13 cellular contexts compared by ENCODE assay signal in genomic region chr21:31667141-31667540, GRCh38. TPM values are rescaled to one million over a fixed set of nuclear protein-coding genes. Genes with fewer than 3 reads are reported as not detected.
DNase-seq lines count a peak whose midpoint lies in the region; ATAC-seq and TF ChIP-seq lines count a peak whose summit lies in the region.
"Had no signal": no experiment of that assay in that cellular context is flagged by ENCODE, and none has a peak within 500 bp of the region (broad histone marks: within the 10 kb centered on the region; RNA-seq: fewer than 3 reads in every experiment).

No MANE protein-coding gene starts in this region.

- WGBS in adrenal gland, 4 donors, result 84 to 88% (median 87%) methylated on average over 5 of the region's 5 CpGs

- H4K20me1 ChIP-seq in osteoblast (ENCODE audit: insufficient read depth, low read length), result peaks cover 7% of the 10 kb centered on the region

- peak overlapping the region; percentile 47 for H3K27ac ChIP-seq in osteoblast (ENCODE audit: low read depth, low read length)
- peak overlapping the region in 1 of 5 donors; percentile 29 for H3K27ac ChIP-seq in adrenal gland
- H3K27ac ChIP-seq: testis, WERI-Rb-1 had no signal

- intact Hi-C loops in adrenal gland (cut with DNase I), result loop anchor here in 1 of 2 donors (5.0 kb wide), 1 partner anchor 65 kb away; the partner anchor contains the start of gene SCAF4

- H3K36me3 ChIP-seq in osteoblast (ENCODE audit: insufficient read depth, low read length) (peaks cover 62% of the 10 kb centered on the region), adrenal gland (replicated peaks in 1 of 2) (peaks cover 0 to 54% of the 10 kb centered on the region in 2 donors)

- H3K4me2 ChIP-seq in osteoblast (ENCODE audit: insufficient read depth, low read length), result no peak overlapping the region

- peak overlapping the region; percentile 77 for H3K27ac Mint-ChIP-seq in activated naive CD8-positive, alpha-beta T cell treated with anti-CD3 and anti-CD28 coated beads for 36 hours

- H3K9me3 Mint-ChIP-seq in activated naive CD8-positive, alpha-beta T cell treated with anti-CD3 and anti-CD28 coated beads for 36 hours, result no peaks in the 10 kb centered on the region

- H2AFZ ChIP-seq in osteoblast (ENCODE audit: low read length), result no peak overlapping the region

- no peak overlapping the region for H3K4me3 ChIP-seq in osteoblast (ENCODE audit: insufficient read depth, low read length)
- no peak overlapping the region for H3K4me3 ChIP-seq in adrenal gland
- H3K4me3 ChIP-seq: testis had no signal

- H3K36me3 Mint-ChIP-seq in activated naive CD8-positive, alpha-beta T cell treated with anti-CD3 and anti-CD28 coated beads for 36 hours, result peaks cover 62% of the 10 kb centered on the region

- H3K4me3 Mint-ChIP-seq in activated naive CD8-positive, alpha-beta T cell treated with anti-CD3 and anti-CD28 coated beads for 36 hours, result no peak overlapping the region

- H3K9me3 ChIP-seq in osteoblast (ENCODE audit: low read depth, low read length) (no peaks in the 10 kb centered on the region), adrenal gland (replicated peaks in 1 of 3) (no peaks in the 10 kb centered on the region)
- H3K9me3 ChIP-seq: testis had no signal

- H3K27me3 Mint-ChIP-seq in activated naive CD8-positive, alpha-beta T cell treated with anti-CD3 and anti-CD28 coated beads for 36 hours, result no peaks in the 10 kb centered on the region

- no peak for TF ChIP-seq POLR2A in adrenal gland (IDR thresholded peaks at IDR 0.05)

- ATAC-seq in HG02885 (IDR thresholded peaks at IDR 0.05; ENCODE audit: poor library complexity, unreplicated experiment) (peak; percentile 8), GM19023 (IDR thresholded peaks at IDR 0.05; ENCODE audit: unreplicated experiment) (no peak), HG02678 (IDR thresholded peaks at IDR 0.05; ENCODE audit: unreplicated experiment) (no peak)
- ATAC-seq: left colon had no signal

- TF ChIP-seq CTCF in osteoblast (IDR thresholded peaks at IDR 0.05; ENCODE audit: extremely low read depth, low read depth, low read length), result no peak
- no peak for TF ChIP-seq CTCF in adrenal gland (IDR thresholded peaks at IDR 0.05)

- H3K79me2 ChIP-seq in osteoblast (ENCODE audit: insufficient read depth, low read length), result peaks cover 44% of the 10 kb centered on the region

- H3K27me3 ChIP-seq in osteoblast (ENCODE audit: insufficient read depth, low read length) (no peaks in the 10 kb centered on the region), adrenal gland (no peaks in the 10 kb centered on the region)
- H3K27me3 ChIP-seq: testis had no signal

- peaks cover 24% of the 10 kb centered on the region for H3K4me1 ChIP-seq in osteoblast (ENCODE audit: insufficient read depth, low read length)
- peaks cover 4 to 80% of the 10 kb centered on the region in 2 donors for H3K4me1 ChIP-seq in adrenal gland (replicated peaks in 1 of 2)

- peak; percentile 32 for DNase-seq in activated CD4-positive, alpha-beta T cell treated with anti-CD3 and anti-CD28 coated beads for 48 hours
- no peak for DNase-seq in activated CD4-positive, alpha-beta T cell treated with anti-CD3 and anti-CD28 coated beads for 4 hours
- no peak for DNase-seq in activated naive CD8-positive, alpha-beta T cell treated with anti-CD3 and anti-CD28 coated beads for 36 hours
- DNase-seq in osteoblast (ENCODE audit: insufficient read length, low spot score, missing footprints) (no peak), adrenal gland (no peak)
- DNase-seq: activated T-cell treated with anti-CD3 and anti-CD28 coated beads, Interleukin-2, amount 50 U/mL, for 1 hour; left colon; NCI-H2029; testis; WERI-Rb-1 had no signal

- peaks cover 71% of the 10 kb centered on the region for H3K4me1 Mint-ChIP-seq in activated naive CD8-positive, alpha-beta T cell treated with anti-CD3 and anti-CD28 coated beads for 36 hours

RNA-seq across cellular contexts. Expression of gene SOD1, which starts 7.6 kb away (rescaled TPM):
- total RNA-seq in activated naive CD8-positive, alpha-beta T cell treated with anti-CD3 and anti-CD28 coated beads for 36 hours, result 100 to 1,000 TPM; 316 to 328 TPM
- total RNA-seq in osteoblast (187 and 207 TPM in 2 replicates), adrenal gland (100 to 1,000 TPM; 370 to 643 (median 493) TPM)
- polyA plus RNA-seq in adrenal gland, result 1,000 to 10,000 TPM in 2 of 3 donors, 100 to 1,000 TPM in 1; 361 to 1,287 (median 1,018) TPM
